Comparison of ENCODE assay signal across 8 cellular contexts in genomic region chr10:30587522-30588031, GRCh38. TPM values are rescaled to one million over a fixed set of nuclear protein-coding genes. Genes with fewer than 3 reads are reported as not detected.
DNase-seq lines count a peak whose midpoint lies in the region; ATAC-seq and TF ChIP-seq lines count a peak whose summit lies in the region.

No MANE protein-coding gene starts in this region.

- no peaks in the 10 kb centered on the region for H3K36me3 ChIP-seq in transverse colon

- no peaks in the 10 kb centered on the region for H3K27me3 ChIP-seq in transverse colon

- TF ChIP-seq POLR2A in transverse colon (IDR thresholded peaks at IDR 0.05) = no peak

- in situ Hi-C loops in transverse colon (cut with MboI; ENCODE audit: low pct_ligation_motif_present in 1 of 4, low pct_unique_long_range_greater_than_20kb in 1 of 4, low sequenced_read_pairs in 3 of 4) = loop anchor here in 1 of 4 donors (5.0 kb wide), 1 partner anchor 195 kb away; no protein-coding TSS in a partner anchor

- TF ChIP-seq EP300 in transverse colon (IDR thresholded peaks at IDR 0.05; ENCODE audit: low read depth) = no peak

- DNase-seq in GM12865 (ENCODE audit: low read depth) (peak; percentile 87), glomerular visceral epithelial cell (ENCODE audit: extremely low spot score) (peak; percentile 86), transverse colon (peak; percentile 64), middle frontal gyrus (ENCODE audit: extremely low spot score, low spot score) (no peak)
- DNase-seq in NK-92 treated with Interleukin-12 subunit alpha and Interleukin-12 subunit beta, amount 100 ng/mL, for 24 hours (lab: John Stamatoyannopoulos, UW) = no peak

- no peak overlapping the region for H3K4me3 ChIP-seq in GM12865 (ENCODE audit: low read depth, low read length)
- H3K4me3 ChIP-seq in transverse colon = no peak overlapping the region

- WGBS in transverse colon (ENCODE audit: low coverage in 1 of 2), 2 donors = 41 to 63% methylated on average over 1 to 8 of the region's 8 CpGs

- peaks cover 7 to 19% (median 14%) of the 10 kb centered on the region in 4 donors for H3K4me1 ChIP-seq in transverse colon

- intact Hi-C loops in transverse colon (cut with DNase I; ENCODE audit: low total_unique reads) = no loop called here

- H3K27ac ChIP-seq in transverse colon = peak overlapping the region in 1 of 4 donors; percentile 10

- peak; percentile 84 for ATAC-seq in GM21515 (IDR thresholded peaks at IDR 0.05; ENCODE audit: unreplicated experiment)
- peak; percentile 74 for ATAC-seq in HG03565 (IDR thresholded peaks at IDR 0.05; ENCODE audit: unreplicated experiment)
- ATAC-seq in SK-N-SH treated with all-trans-retinoic acid at 6 μM for 48 hours = no peak

- H3K9me3 ChIP-seq in transverse colon = no peaks in the 10 kb centered on the region

- TF ChIP-seq CTCF in GM12865 (IDR thresholded peaks at IDR 0.05; ENCODE audit: insufficient read depth, low read depth, low read length, missing control alignments) (no peak), transverse colon (IDR thresholded peaks at IDR 0.05) (no peak)

TF ChIP-seq in SK-N-SH treated with all-trans-retinoic acid at 6 μM for 48 hours, 23 proteins besides CTCF, POLR2A, EP300 and RAD21:
- TF ChIP-seq TCF4 (CRISPR knock-in tag; IDR thresholded peaks at IDR 0.05; ENCODE audit: borderline replicate concordance) = no peak
- no peak for TF ChIP-seq ISL1 (CRISPR knock-in tag; IDR thresholded peaks at IDR 0.05)

RNA-seq across cellular contexts. Expression of gene LYZL2, which starts 42.0 kb away (rescaled TPM):
- not detected for total RNA-seq in transverse colon

Comparison
In these comparisons a context has a peak if more than half of its experiments do, and no peak if none do; other contexts are left out.
1. DNase-seq: peak in GM12865 (single experiment), glomerular visceral epithelial cell (single experiment) and transverse colon (single experiment); none in NK-92 treated with Interleukin-12 subunit alpha and Interleukin-12 subunit beta, amount 100 ng/mL, for 24 hours (single experiment) and middle frontal gyrus (single experiment).